7 cellular contexts compared by ENCODE assay signal in genomic region chr12:53737951-53738833, GRCh38.
DNase-seq lines count a peak whose midpoint lies in the region; ATAC-seq lines count a peak whose summit lies in the region.

No MANE protein-coding gene starts in this region.

- DNase-seq in NCI-H2227 treated with DMSO at 0.1 percent for 48 hours (lab: John Stamatoyannopoulos, UW) (peak; percentile 48), iPS DF 6.9 (ENCODE audit: low read depth, low spot score) (no peak), epidermal melanocyte (ENCODE audit: insufficient read length, low spot score) (no peak), SW 1271 (lab: John Stamatoyannopoulos, UW) (no peak)
- peak; percentile 44 to 47 for DNase-seq in activated CD4-positive, alpha-beta T cell treated with anti-CD3 and anti-CD28 coated beads, Interleukin-2, amount 50 U/mL, for 48 hours
- no peak for DNase-seq in stimulated activated effector memory CD8-positive, alpha-beta T cell treated with anti-CD3 and anti-CD28 coated beads, Interleukin-12 subunit alpha, Interleukin-12 subunit beta, amount 100 ng/mL, for 72 hours (ENCODE audit: low spot score in 2 of 2)

- peak overlapping the region; percentile 66; the same call in 1 of the 2 replicates for H3K4me3 ChIP-seq in iPS DF 6.9 (ENCODE audit: low read length)

- ATAC-seq in stimulated activated effector memory CD8-positive, alpha-beta T cell treated with anti-CD3 and anti-CD28 coated beads, Interleukin-12 subunit alpha, Interleukin-12 subunit beta, amount 100 ng/mL, for 72 hours = peak; percentile 58
- no peak for ATAC-seq in HG02588 (IDR thresholded peaks at IDR 0.05; ENCODE audit: unreplicated experiment)

- H3K27ac ChIP-seq in iPS DF 6.9 (ENCODE audit: low read length) = no peak overlapping the region

- H3K36me3 Mint-ChIP-seq in stimulated activated effector memory CD8-positive, alpha-beta T cell treated with anti-CD3 and anti-CD28 coated beads, Interleukin-12 subunit alpha, Interleukin-12 subunit beta, amount 100 ng/mL, for 72 hours = no peaks in the 10 kb centered on the region

- WGBS in iPS DF 6.9 (ENCODE audit: insufficient coverage, insufficient read length) = no CpG with 5 or more reads among the region's 40 CpGs

- H3K9me3 ChIP-seq in iPS DF 6.9 (ENCODE audit: control insufficient read depth, insufficient read depth, low read length) = no peaks in the 10 kb centered on the region

- H3K4me1 Mint-ChIP-seq in stimulated activated effector memory CD8-positive, alpha-beta T cell treated with anti-CD3 and anti-CD28 coated beads, Interleukin-12 subunit alpha, Interleukin-12 subunit beta, amount 100 ng/mL, for 72 hours = peaks cover 26% of the 10 kb centered on the region

- H3K4me1 ChIP-seq in iPS DF 6.9 (ENCODE audit: control insufficient read depth, insufficient read depth, low read length) = 0 out of 2 replicates have a peak, but pooled peaks cover 3% of the 10 kb centered on the region

- H3K27me3 ChIP-seq in iPS DF 6.9 (ENCODE audit: control insufficient read depth, insufficient read depth, low read length) = peaks cover 38% of the 10 kb centered on the region

- no peaks in the 10 kb centered on the region for H3K36me3 ChIP-seq in iPS DF 6.9 (ENCODE audit: control insufficient read depth, insufficient read depth, low read length)

- H3K4me3 Mint-ChIP-seq in stimulated activated effector memory CD8-positive, alpha-beta T cell treated with anti-CD3 and anti-CD28 coated beads, Interleukin-12 subunit alpha, Interleukin-12 subunit beta, amount 100 ng/mL, for 72 hours = peak overlapping the region; percentile 72

- H3K27ac Mint-ChIP-seq in stimulated activated effector memory CD8-positive, alpha-beta T cell treated with anti-CD3 and anti-CD28 coated beads, Interleukin-12 subunit alpha, Interleukin-12 subunit beta, amount 100 ng/mL, for 72 hours = no peak overlapping the region

- H3K9me3 Mint-ChIP-seq in stimulated activated effector memory CD8-positive, alpha-beta T cell treated with anti-CD3 and anti-CD28 coated beads, Interleukin-12 subunit alpha, Interleukin-12 subunit beta, amount 100 ng/mL, for 72 hours = no peaks in the 10 kb centered on the region

Comparison
In these comparisons a context has a peak if more than half of its experiments do, and no peak if none do; other contexts are left out.
1. DNase-seq: peak in NCI-H2227 treated with DMSO at 0.1 percent for 48 hours (single experiment) and activated CD4-positive, alpha-beta T cell treated with anti-CD3 and anti-CD28 coated beads, Interleukin-2, amount 50 U/mL, for 48 hours (2 of 2); none in iPS DF 6.9 (single experiment), stimulated activated effector memory CD8-positive, alpha-beta T cell treated with anti-CD3 and anti-CD28 coated beads, Interleukin-12 subunit alpha, Interleukin-12 subunit beta, amount 100 ng/mL, for 72 hours (0 of 2), epidermal melanocyte (single experiment) and SW 1271 (0 of 2).